23 cellular contexts compared by ENCODE assay signal in genomic region chr17:79453481-79453880, GRCh38.
"Had no signal": no experiment of that assay in that cellular context is flagged by ENCODE, and none has a peak within 500 bp of the region (broad histone marks: within the 10 kb centered on the region; RNA-seq: fewer than 3 reads in every experiment).

No MANE protein-coding gene starts in this region.

- H3K4me1 Mint-ChIP-seq: mesothelial cell of epicardium, naive B cell had no signal

- H3K27ac Mint-ChIP-seq: mesothelial cell of epicardium, naive B cell had no signal

- H3K4me3 ChIP-seq: coronary artery, dorsolateral prefrontal cortex, esophagus squamous epithelium, gastrocnemius medialis, heart right ventricle, left lung, lower lobe of right lung, mucosa of descending colon had no signal

- DNase-seq: dermis blood vessel endothelial cell; dorsolateral prefrontal cortex; effector CD4-positive, alpha-beta T cell; effector memory CD4-positive, alpha-beta T cell; erythroblast; esophagus squamous epithelium; foreskin fibroblast; foreskin melanocyte; gastrocnemius medialis; glutamatergic neuron; heart right ventricle; hippocampal formation; left cardiac atrium; left ventricle myocardium superior; lower lobe of right lung; mesenchymal stem cell; mucosa of descending colon; naive B cell had no signal

- H3K36me3 Mint-ChIP-seq: mesothelial cell of epicardium, naive B cell had no signal

- H3K9me3 Mint-ChIP-seq: mesothelial cell of epicardium, naive B cell had no signal

- H3K4me1 ChIP-seq: esophagus squamous epithelium, gastrocnemius medialis, heart right ventricle, left lung, lower lobe of right lung had no signal

- ATAC-seq: esophagus mucosa, gastrocnemius medialis, heart right ventricle, left cardiac atrium, left lung, left ventricle myocardium superior, lower lobe of right lung, mucosa of descending colon had no signal

- H3K27ac ChIP-seq: coronary artery, epithelial cell of prostate, esophagus squamous epithelium, gastrocnemius medialis, heart right ventricle, left lung, lower lobe of right lung had no signal

- H3K36me3 ChIP-seq: esophagus squamous epithelium, gastrocnemius medialis, heart right ventricle, left lung, lower lobe of right lung had no signal

- H3K4me3 Mint-ChIP-seq: mesothelial cell of epicardium, naive B cell had no signal

- H3K27me3 ChIP-seq: dorsolateral prefrontal cortex, esophagus squamous epithelium had no signal

- H3K9me3 ChIP-seq: esophagus squamous epithelium, gastrocnemius medialis, heart right ventricle, left lung, lower lobe of right lung, mucosa of descending colon had no signal
